In genomic region chr17:34312080-34312479, GRCh38 we compare ENCODE assay signal across 20 cellular contexts. TPM values are rescaled to one million over a fixed set of nuclear protein-coding genes. Genes with fewer than 3 reads are reported as not detected.
DNase-seq lines count a peak whose midpoint lies in the region; ATAC-seq and TF ChIP-seq lines count a peak whose summit lies in the region.
"Had no signal": no experiment of that assay in that cellular context is flagged by ENCODE, and none has a peak within 500 bp of the region (broad histone marks: within the 10 kb centered on the region; RNA-seq: fewer than 3 reads in every experiment).

No MANE protein-coding gene starts in this region.

- intact Hi-C loops in lower lobe of right lung (cut with DNase I) = no loop called here

- no peak overlapping the region for H3K9ac ChIP-seq in fibroblast of lung (ENCODE audit: insufficient read depth, low read length)

- ATAC-seq in lower lobe of right lung = peak in 1 of 2 donors; percentile 54
- ATAC-seq in upper lobe of left lung (ENCODE audit: low FRiP score in 2 of 2) = peak; percentile 47 to 53
- ATAC-seq in HG03432 (IDR thresholded peaks at IDR 0.05; ENCODE audit: unreplicated experiment) = no peak
- ATAC-seq: activated CD4-positive, alpha-beta T cell treated with anti-CD3 and anti-CD28 coated beads for 36 hours; GM12878 had no signal

- WGBS in upper lobe of left lung, 2 donors = 56 to 59% methylated on average over 5 of the region's 5 CpGs

- H3K4me3 ChIP-seq in Peyer's patch = no peak overlapping the region
- no peak overlapping the region for H3K4me3 ChIP-seq in fibroblast of lung (replicated peaks in 1 of 4; ENCODE audit: control extremely low read depth in 1 of 4, insufficient read depth in 1 of 4, low read depth in 3 of 4, low read length in 4 of 4)
- H3K4me3 ChIP-seq in lower lobe of right lung = no peak overlapping the region
- no peak overlapping the region for H3K4me3 ChIP-seq in upper lobe of left lung
- H3K4me3 ChIP-seq: GM12878 had no signal

- H3K27me3 ChIP-seq in Peyer's patch = no peaks in the 10 kb centered on the region
- H3K27me3 ChIP-seq in fibroblast of lung (ENCODE audit: control insufficient read depth, insufficient read depth, low read length) = no peaks in the 10 kb centered on the region
- no peaks in the 10 kb centered on the region for H3K27me3 ChIP-seq in lower lobe of right lung (ENCODE audit: low read depth)
- H3K27me3 ChIP-seq in upper lobe of left lung = no peaks in the 10 kb centered on the region

- DNase-seq in Peyer's patch (no peak), fibroblast of lung (ENCODE audit: low read depth in 2 of 2) (peak; percentile 50 to 73), lower lobe of right lung (no peak), upper lobe of left lung (no peak), SK-N-DZ (ENCODE audit: low spot score) (no peak), NCI-H2227 (lab: John Stamatoyannopoulos, UW; ENCODE audit: unreplicated experiment) (no peak)
- DNase-seq: activated CD4-positive, alpha-beta T cell treated with anti-CD3 and anti-CD28 coated beads for 36 hours; activated T-cell treated with anti-CD3 and anti-CD28 coated beads, Interleukin-2, amount 50 U/mL, for 1 hour; CD4-positive, alpha-beta memory T cell; NCI-H2081; NCI-H774; RPMI8226; stimulated activated CD4-positive, alpha-beta T cell treated with anti-CD3 and anti-CD28 coated beads, Interleukin-12 subunit alpha, Interleukin-12 subunit beta, amount 100 ng/mL, for 4 hours; substantia nigra had no signal

- H3K9me3 ChIP-seq in Peyer's patch (no peaks in the 10 kb centered on the region), fibroblast of lung (ENCODE audit: control insufficient read depth, insufficient read depth, low read depth, low read length) (no peaks in the 10 kb centered on the region), lower lobe of right lung (no peaks in the 10 kb centered on the region), upper lobe of left lung (no peaks in the 10 kb centered on the region)

- TF ChIP-seq POLR2A in Peyer's patch (IDR thresholded peaks at IDR 0.05) (no peak), upper lobe of left lung (IDR thresholded peaks at IDR 0.05) (no peak)

- H3K27ac ChIP-seq in Peyer's patch (peak overlapping the region in 3 of 4 donors; percentile 9 to 68 (median 54)), fibroblast of lung (ENCODE audit: insufficient read depth, low read length) (peak overlapping the region; percentile 22), lower lobe of right lung (peak overlapping the region; percentile 52), upper lobe of left lung (peak overlapping the region in 2 of 4 donors; percentile 23 to 62)

- TF ChIP-seq CTCF in Peyer's patch (IDR thresholded peaks at IDR 0.05) (no peak), fibroblast of lung (conservative IDR thresholded peaks at IDR 0.05 in 1 of 2, IDR thresholded peaks at IDR 0.05 in 1 of 2; ENCODE audit: low read depth in 1 of 2, low read length in 2 of 2) (no peak), lower lobe of right lung (IDR thresholded peaks at IDR 0.05) (no peak), upper lobe of left lung (IDR thresholded peaks at IDR 0.05) (no peak)

- no peak for TF ChIP-seq EP300 in upper lobe of left lung (IDR thresholded peaks at IDR 0.05)

- H4K20me1 ChIP-seq in fibroblast of lung (ENCODE audit: control insufficient read depth, extremely low read depth, insufficient read depth, low read length) = no peaks in the 10 kb centered on the region

- H2AFZ ChIP-seq in fibroblast of lung (ENCODE audit: low read length) = no peak overlapping the region

- no peaks in the 10 kb centered on the region for H3K4me1 ChIP-seq in Peyer's patch
- peaks cover 10% of the 10 kb centered on the region for H3K4me1 ChIP-seq in fibroblast of lung (ENCODE audit: control insufficient read depth, extremely low read depth, insufficient read depth, low read length)
- H3K4me1 ChIP-seq in lower lobe of right lung = peaks cover 24% of the 10 kb centered on the region
- peaks cover 3 to 13% (median 9%) of the 10 kb centered on the region in 4 donors for H3K4me1 ChIP-seq in upper lobe of left lung

- no peak overlapping the region for H3K4me2 ChIP-seq in fibroblast of lung (ENCODE audit: extremely low read depth, insufficient read depth, low read length)

- H3K36me3 ChIP-seq in Peyer's patch (no peaks in the 10 kb centered on the region), fibroblast of lung (ENCODE audit: control insufficient read depth, insufficient read depth, low read length) (no peaks in the 10 kb centered on the region), lower lobe of right lung (no peaks in the 10 kb centered on the region), upper lobe of left lung (no peaks in the 10 kb centered on the region)

- H3K79me2 ChIP-seq in fibroblast of lung (ENCODE audit: control insufficient read depth, insufficient read depth, low read length) = no peaks in the 10 kb centered on the region

RNA-seq across cellular contexts. Expression of gene CCL8, which starts 7.2 kb away (rescaled TPM):
- total RNA-seq in Peyer's patch (10 to 100 TPM in 1 of 4 donors, not detected in 3; 20.6 TPM), fibroblast of lung (0.26 and 0.50 TPM in 2 replicates), lower lobe of right lung (1.6 TPM), upper lobe of left lung (1 to 10 TPM in 2 of 6 donors, under 1 TPM in 1, not detected in 3; 0.29 to 3.2 (median 1.4) TPM)
- polyA plus RNA-seq in fibroblast of lung = 0.27 TPM in 1 of 2 replicates, not detected in the other
- 0.17 TPM in 1 of 2 replicates, not detected in the other for polyA plus RNA-seq in fibroblast of lung (2012)
- polyA minus RNA-seq in fibroblast of lung (ENCODE audit: low replicate concordance) = not detected in 2 replicates
- not detected in 2 replicates for polyA plus RNA-seq in SK-N-DZ (2014; cell fraction: cytosol; rRNA removed)
- not detected in 2 replicates for polyA plus RNA-seq in SK-N-DZ (2014; cell fraction: nucleus; rRNA removed)
- total RNA-seq: activated CD4-positive, alpha-beta T cell treated with anti-CD3 and anti-CD28 coated beads for 36 hours; CD4-positive, alpha-beta memory T cell; Daoy; endothelial cell of umbilical vein; GM12878; T-helper 2 cell treated with Interferon-gamma antibody and Interleukin-4, amounts not matched to agents 100 ng/mL and 5 ng/mL, for 36 hours had no signal
- polyA plus RNA-seq: CD4-positive, alpha-beta memory T cell; endothelial cell of umbilical vein; GM12878 had no signal

RNA-seq across cellular contexts. Expression of gene CCL11, which starts 26.5 kb away (rescaled TPM):
- total RNA-seq in Peyer's patch (10 to 100 TPM in 1 of 4 donors, 1 to 10 TPM in 1, not detected in 2; 2.3 to 23.1 TPM), fibroblast of lung (not detected in 2 replicates), lower lobe of right lung (1.1 TPM), upper lobe of left lung (1 to 10 TPM in 1 of 6 donors, not detected in 5; 1.2 TPM)
- 0.91 TPM in 1 of 2 replicates, not detected in the other for polyA plus RNA-seq in fibroblast of lung
- polyA plus RNA-seq in fibroblast of lung (2012) = 1.7 TPM in 1 of 2 replicates, not detected in the other
- not detected in 2 replicates for polyA minus RNA-seq in fibroblast of lung (ENCODE audit: low replicate concordance)
- not detected in 2 replicates for polyA plus RNA-seq in SK-N-DZ (2014; cell fraction: cytosol; rRNA removed)
- not detected in 2 replicates for polyA plus RNA-seq in SK-N-DZ (2014; cell fraction: nucleus; rRNA removed)
- total RNA-seq: activated CD4-positive, alpha-beta T cell treated with anti-CD3 and anti-CD28 coated beads for 36 hours; CD4-positive, alpha-beta memory T cell; Daoy; endothelial cell of umbilical vein; GM12878; M059J; T-helper 2 cell treated with Interferon-gamma antibody and Interleukin-4, amounts not matched to agents 100 ng/mL and 5 ng/mL, for 36 hours had no signal
- polyA plus RNA-seq: CD4-positive, alpha-beta memory T cell; endothelial cell of umbilical vein; GM12878 had no signal

RNA-seq across cellular contexts. Expression of gene CCL7, which starts 42.1 kb away (rescaled TPM):
- total RNA-seq in Peyer's patch (not detected), fibroblast of lung (0.33 and 0.51 TPM in 2 replicates), lower lobe of right lung (not detected), upper lobe of left lung (under 1 TPM in 1 of 6 donors, not detected in 5; 0.34 TPM)
- 0.55 and 0.81 TPM in 2 replicates for polyA plus RNA-seq in fibroblast of lung
- 0.75 TPM in 1 of 2 replicates, not detected in the other for polyA plus RNA-seq in fibroblast of lung (2012)
- not detected in 2 replicates for polyA minus RNA-seq in fibroblast of lung (ENCODE audit: low replicate concordance)
- not detected in 2 replicates for polyA plus RNA-seq in SK-N-DZ (2014; cell fraction: cytosol; rRNA removed)
- not detected in 2 replicates for polyA plus RNA-seq in SK-N-DZ (2014; cell fraction: nucleus; rRNA removed)
- total RNA-seq: activated CD4-positive, alpha-beta T cell treated with anti-CD3 and anti-CD28 coated beads for 36 hours; CD4-positive, alpha-beta memory T cell; endothelial cell of umbilical vein; GM12878; T-helper 2 cell treated with Interferon-gamma antibody and Interleukin-4, amounts not matched to agents 100 ng/mL and 5 ng/mL, for 36 hours had no signal
- polyA plus RNA-seq: CD4-positive, alpha-beta memory T cell; GM12878 had no signal

RNA-seq across cellular contexts. Expression of gene CCL13, which starts 44.2 kb away (rescaled TPM):
- total RNA-seq in Peyer's patch = 10 to 100 TPM in 1 of 4 donors, 1 to 10 TPM in 2, not detected in 1; 1.9 to 79.2 (median 2.9) TPM
- total RNA-seq in fibroblast of lung = under 0.01 TPM in 1 of 2 replicates, not detected in the other
- 1.7 TPM in 1 of 2 replicates, not detected in the other for polyA plus RNA-seq in fibroblast of lung
- 1.1 TPM in 1 of 2 replicates, not detected in the other for polyA plus RNA-seq in fibroblast of lung (2012)
- polyA minus RNA-seq in fibroblast of lung (ENCODE audit: low replicate concordance) = not detected in 2 replicates
- 14.6 TPM for total RNA-seq in lower lobe of right lung
- total RNA-seq in upper lobe of left lung = 10 to 100 TPM in 1 of 6 donors, 1 to 10 TPM in 2, under 1 TPM in 2, not detected in 1; 0.76 to 16.7 (median 1.9) TPM
- not detected in 2 replicates for polyA plus RNA-seq in SK-N-DZ (2014; cell fraction: cytosol; rRNA removed)
- polyA plus RNA-seq in SK-N-DZ (2014; cell fraction: nucleus; rRNA removed) = not detected in 2 replicates
- total RNA-seq: activated CD4-positive, alpha-beta T cell treated with anti-CD3 and anti-CD28 coated beads for 36 hours; CD4-positive, alpha-beta memory T cell; Daoy; endothelial cell of umbilical vein; GM12878; M059J; T-helper 2 cell treated with Interferon-gamma antibody and Interleukin-4, amounts not matched to agents 100 ng/mL and 5 ng/mL, for 36 hours had no signal
- polyA plus RNA-seq: CD4-positive, alpha-beta memory T cell; endothelial cell of umbilical vein; GM12878 had no signal

RNA-seq across cellular contexts. Expression of gene CCL1, which starts 51.0 kb away (rescaled TPM):
- total RNA-seq in Peyer's patch (not detected), fibroblast of lung (not detected in 2 replicates), lower lobe of right lung (not detected), upper lobe of left lung (not detected)
- polyA plus RNA-seq in fibroblast of lung = not detected in 2 replicates
- polyA plus RNA-seq in fibroblast of lung (2012) = not detected in 2 replicates
- polyA minus RNA-seq in fibroblast of lung (ENCODE audit: low replicate concordance) = not detected in 2 replicates
- polyA plus RNA-seq in SK-N-DZ (2014; cell fraction: cytosol; rRNA removed) = not detected in 2 replicates
- polyA plus RNA-seq in SK-N-DZ (2014; cell fraction: nucleus; rRNA removed) = not detected in 2 replicates
- total RNA-seq: CD4-positive, alpha-beta memory T cell; Daoy; endothelial cell of umbilical vein; M059J had no signal
- polyA plus RNA-seq: CD4-positive, alpha-beta memory T cell; endothelial cell of umbilical vein had no signal

Comparison
In these comparisons a context has a peak if more than half of its experiments do, and no peak if none do; other contexts are left out.
1. DNase-seq: peak in fibroblast of lung (2 of 2); none in Peyer's patch (0 of 3), lower lobe of right lung (single experiment), upper lobe of left lung (0 of 2), SK-N-DZ (single experiment) and NCI-H2227 (single experiment).